ENCODE assay signal across 16 cellular contexts in the genomic region with DNA sequence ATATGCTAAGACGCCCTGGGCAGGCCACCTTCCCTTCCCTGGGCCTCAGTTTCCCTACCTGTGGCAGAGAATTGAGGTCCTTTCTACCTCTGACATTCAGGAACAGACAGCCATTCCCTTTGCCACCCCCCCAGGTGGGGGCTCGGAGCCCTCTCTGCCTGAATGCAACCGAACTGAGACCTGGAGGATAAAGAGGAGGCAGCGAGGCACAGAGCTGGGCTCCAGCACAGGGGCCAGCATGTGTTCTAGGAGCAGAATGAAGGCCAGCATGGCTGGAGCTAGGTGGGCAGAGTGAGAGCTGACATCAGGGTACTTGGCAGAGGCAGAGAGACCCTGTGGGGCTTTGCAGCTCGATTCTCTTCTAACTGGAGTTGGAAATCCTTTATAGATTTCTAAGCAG.
"Had no signal": no experiment of that assay in that cellular context is flagged by ENCODE, and none has a peak within 500 bp of the region (broad histone marks: within the 10 kb centered on the region; RNA-seq: fewer than 3 reads in every experiment).

No MANE protein-coding gene starts in this region.

- H3K4me3 Mint-ChIP-seq: activated B cell treated with CpG ODN at 0.5 μM for 24 hours; activated CD4-positive, alpha-beta T cell treated with anti-CD3 and anti-CD28 coated beads for 36 hours; activated naive CD8-positive, alpha-beta T cell treated with anti-CD3 and anti-CD28 coated beads for 36 hours; effector memory CD8-positive, alpha-beta T cell; stimulated activated naive B cell treated with anti-CD40 and anti-IgM and Interleukin-4, amounts not matched to agents 10 μg/mL and 1 μg/mL and 100 μg/mL, for 72 hours; T-helper 1 cell treated with Interleukin-12 subunit alpha and Interleukin-12 subunit beta and Interleukin-4 antibody, amounts not matched to agents 30 μg/mL and 1 μg/mL, for 36 hours had no signal

- H3K27me3 Mint-ChIP-seq: activated B cell treated with CpG ODN at 0.5 μM for 24 hours; activated CD4-positive, alpha-beta T cell treated with anti-CD3 and anti-CD28 coated beads for 36 hours; activated naive CD8-positive, alpha-beta T cell treated with anti-CD3 and anti-CD28 coated beads for 36 hours; effector memory CD8-positive, alpha-beta T cell; stimulated activated naive B cell treated with anti-CD40 and anti-IgM and Interleukin-4, amounts not matched to agents 10 μg/mL and 1 μg/mL and 100 μg/mL, for 72 hours had no signal

- H3K27ac Mint-ChIP-seq: activated B cell treated with CpG ODN at 0.5 μM for 24 hours; activated CD4-positive, alpha-beta T cell treated with anti-CD3 and anti-CD28 coated beads for 36 hours; activated naive CD8-positive, alpha-beta T cell treated with anti-CD3 and anti-CD28 coated beads for 36 hours; effector memory CD8-positive, alpha-beta T cell; stimulated activated naive B cell treated with anti-CD40 and anti-IgM and Interleukin-4, amounts not matched to agents 10 μg/mL and 1 μg/mL and 100 μg/mL, for 72 hours; T-helper 1 cell treated with Interleukin-12 subunit alpha and Interleukin-12 subunit beta and Interleukin-4 antibody, amounts not matched to agents 30 μg/mL and 1 μg/mL, for 36 hours had no signal

- H3K27ac ChIP-seq: esophagus muscularis mucosa, gastrocnemius medialis, vagina had no signal

- DNase-seq: activated B cell treated with CpG ODN at 0.5 μM for 24 hours; activated CD4-positive, alpha-beta T cell treated with anti-CD3 and anti-CD28 coated beads for 36 hours; activated CD4-positive, alpha-beta T cell treated with anti-CD3 and anti-CD28 coated beads, Interleukin-2, amount 50 U/mL, for 4 hours; activated naive CD8-positive, alpha-beta T cell treated with anti-CD3 and anti-CD28 coated beads for 36 hours; central memory CD4-positive, alpha-beta T cell; effector memory CD8-positive, alpha-beta T cell; gastrocnemius medialis; hypothalamus; left ventricle myocardium superior; small intestine; stimulated activated naive B cell treated with anti-CD40 and anti-IgM and Interleukin-4, amounts not matched to agents 10 μg/mL and 1 μg/mL and 100 μg/mL, for 72 hours; T1000 had no signal

- ATAC-seq: activated CD4-positive, alpha-beta T cell treated with anti-CD3 and anti-CD28 coated beads for 36 hours; effector memory CD8-positive, alpha-beta T cell; gastrocnemius medialis; left ventricle myocardium superior; sciatic nerve; stimulated activated naive B cell treated with anti-CD40 and anti-IgM and Interleukin-4, amounts not matched to agents 10 μg/mL and 1 μg/mL and 100 μg/mL, for 72 hours had no signal
